Comparison of ENCODE assay signal across 2 cellular contexts in genomic region chr1:12387641-12388040, GRCh38.
TF ChIP-seq lines count a peak whose summit lies in the region.

No MANE protein-coding gene starts in this region.

TF ChIP-seq in HepG2, 621 proteins besides CTCF, POLR2A, EP300 and RAD21 (continued from another document):
- TF ChIP-seq ZNF280D (CRISPR knock-in tag; IDR thresholded peaks at IDR 0.05) (peak; percentile 75; the same call in 1 of the 2 replicates), U2AF2 (IDR thresholded peaks at IDR 0.05; ENCODE audit: low read depth, low read length) (no peak), ZNF317 (CRISPR knock-in tag; IDR thresholded peaks at IDR 0.05) (peak; percentile 100), ZNF33A (CRISPR knock-in tag; IDR thresholded peaks at IDR 0.05; ENCODE audit: borderline replicate concordance) (no peak)
TF ChIP-seq in HepG2: peak in this region for 3.

TF ChIP-seq in SK-N-SH, 30 proteins besides CTCF, POLR2A, EP300 and RAD21 (continued from another document):
- TF ChIP-seq ZBTB33 (IDR thresholded peaks at IDR 0.05; ENCODE audit: borderline replicate concordance, low read depth) (no peak), USF1 (IDR thresholded peaks at IDR 0.05; ENCODE audit: borderline replicate concordance, low read depth) (no peak), NFIC (IDR thresholded peaks at IDR 0.05; ENCODE audit: borderline replicate concordance) (no peak), NRF1 (IDR thresholded peaks at IDR 0.05; ENCODE audit: low read depth, low read length) (no peak), YY1 (IDR thresholded peaks at IDR 0.05; ENCODE audit: low read depth) (no peak), MAX (IDR thresholded peaks at IDR 0.05; ENCODE audit: low read depth) (no peak), RFX5 (IDR thresholded peaks at IDR 0.05; ENCODE audit: low read length) (no peak), SIN3A (IDR thresholded peaks at IDR 0.05; ENCODE audit: borderline replicate concordance, low read depth, low read length) (no peak), JUND (IDR thresholded peaks at IDR 0.05) (no peak), IRF3 (IDR thresholded peaks at IDR 0.05; ENCODE audit: low read depth, low read length) (no peak), USF2 (IDR thresholded peaks at IDR 0.05; ENCODE audit: borderline replicate concordance, low read depth, low read length) (no peak), RCOR1 (IDR thresholded peaks at IDR 0.05; ENCODE audit: low read length) (no peak), CHD2 (IDR thresholded peaks at IDR 0.05; ENCODE audit: low read length, partially characterized antibody) (no peak), TAF1 (IDR thresholded peaks at IDR 0.05; ENCODE audit: borderline replicate concordance, low read depth, low read length) (no peak), ELF1 (IDR thresholded peaks at IDR 0.05) (no peak), SMC3 (IDR thresholded peaks at IDR 0.05; ENCODE audit: low read depth, low read length) (no peak), FOXJ3 (CRISPR knock-in tag; IDR thresholded peaks at IDR 0.05) (no peak)
